Comparison of ENCODE assay signal across 8 cellular contexts in the genomic region with DNA sequence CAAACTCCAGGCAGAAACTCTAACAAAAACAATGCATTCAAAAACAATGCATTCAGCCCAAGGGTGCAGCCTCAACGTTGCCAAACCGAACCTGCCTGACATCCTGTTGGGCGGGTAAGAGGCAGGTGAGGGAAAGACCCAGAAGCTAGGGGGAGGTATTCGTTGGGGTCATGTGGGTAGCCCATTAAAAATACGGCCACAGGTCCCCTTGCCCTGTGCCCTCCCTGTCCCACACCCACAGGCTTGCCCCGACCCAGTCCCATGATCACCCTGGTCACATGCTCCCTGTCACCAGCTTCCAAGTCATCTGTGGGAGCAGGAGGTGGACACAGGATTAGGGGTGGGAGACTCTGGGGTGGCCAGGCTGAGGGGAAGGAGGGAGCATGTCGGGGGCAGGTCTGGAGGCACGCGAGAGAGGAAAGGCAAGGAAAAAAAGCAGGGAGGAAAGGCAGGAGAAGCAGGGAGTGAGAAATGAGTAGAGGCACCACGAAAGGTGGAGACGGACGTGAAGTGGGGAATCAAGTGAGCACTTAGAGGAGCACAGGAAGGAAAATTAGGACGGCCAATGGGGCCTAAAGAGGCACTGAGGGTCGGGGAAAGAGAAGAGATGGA. TPM values are rescaled to one million over a fixed set of nuclear protein-coding genes. Genes with fewer than 3 reads are reported as not detected.
DNase-seq lines count a peak whose midpoint lies in the region; ATAC-seq lines count a peak whose summit lies in the region.

No MANE protein-coding gene starts in this region.

- H3K4me3 ChIP-seq in MG63 (peak overlapping the region; percentile 56), iPS DF 6.9 (ENCODE audit: low read length) (peak overlapping the region; percentile 42; the same call in 1 of the 2 replicates), skeletal muscle tissue (ENCODE audit: low read length in 3 of 3) (peak overlapping the region; percentile 84 to 93 (median 91))

- no peaks in the 10 kb centered on the region for H3K36me3 ChIP-seq in MG63
- H3K36me3 ChIP-seq in iPS DF 6.9 (ENCODE audit: control insufficient read depth, insufficient read depth, low read length), result no peaks in the 10 kb centered on the region
- no peaks in the 10 kb centered on the region for H3K36me3 ChIP-seq in skeletal muscle tissue (ENCODE audit: control insufficient read depth in 3 of 3, insufficient read depth in 3 of 3, low read length in 3 of 3)

- 9 to 10% (median 9%) methylated on average over 14 of the region's 14 CpGs for WGBS in adipose tissue, 3 donors
- no CpG with 5 or more reads among the region's 14 CpGs for WGBS in iPS DF 6.9 (ENCODE audit: insufficient coverage, insufficient read length)

- no peaks in the 10 kb centered on the region for H3K27me3 ChIP-seq in MG63
- no peaks in the 10 kb centered on the region for H3K27me3 ChIP-seq in iPS DF 6.9 (ENCODE audit: control insufficient read depth, insufficient read depth, low read length)
- no peaks in the 10 kb centered on the region for H3K27me3 ChIP-seq in skeletal muscle tissue (ENCODE audit: control insufficient read depth in 3 of 3, insufficient read depth in 3 of 3, low read length in 3 of 3)

- ATAC-seq in HG03439 (IDR thresholded peaks at IDR 0.05; ENCODE audit: unreplicated experiment), result no peak

- peak; percentile 63 for DNase-seq in DMS53 (lab: John Stamatoyannopoulos, UW)
- no peak for DNase-seq in DMS53 treated with DMSO at 0.1 percent for 48 hours (lab: John Stamatoyannopoulos, UW; ENCODE audit: unreplicated experiment)
- DNase-seq in MG63, result no peak
- no peak for DNase-seq in iPS DF 6.9 (ENCODE audit: low read depth, low spot score)
- DNase-seq in T1000 (lab: John Stamatoyannopoulos, UW), result no peak

- H3K27ac ChIP-seq in adipose tissue (ENCODE audit: low read depth, low read length) (peak overlapping the region; percentile 48), iPS DF 6.9 (ENCODE audit: low read length) (no peak overlapping the region), skeletal muscle tissue (ENCODE audit: low read depth, low read length) (peak overlapping the region; percentile 100)

- H3K4me1 ChIP-seq in iPS DF 6.9 (ENCODE audit: control insufficient read depth, insufficient read depth, low read length) (peaks cover 6% of the 10 kb centered on the region), skeletal muscle tissue (ENCODE audit: control insufficient read depth in 3 of 3, insufficient read depth in 3 of 3, low read length in 3 of 3) (peaks cover 36 to 45% (median 42%) of the 10 kb centered on the region in 3 donors)

- peak overlapping the region; percentile 95 to 98 (median 97) for H3K9ac ChIP-seq in skeletal muscle tissue (ENCODE audit: low read depth in 1 of 3, low read length in 3 of 3)

- H3K9me3 ChIP-seq in MG63 (no peaks in the 10 kb centered on the region), iPS DF 6.9 (ENCODE audit: control insufficient read depth, insufficient read depth, low read length) (no peaks in the 10 kb centered on the region), skeletal muscle tissue (ENCODE audit: control insufficient read depth in 3 of 3, low read length in 3 of 3) (no peaks in the 10 kb centered on the region)

RNA-seq across cellular contexts. Expression of gene PLA2G6, which starts 0.7 kb away (rescaled TPM):
- total RNA-seq in MG63 (2014; rRNA removed; shearing (Covaris generic); ENCODE audit: low replicate concordance), result 2.7 and 3.1 TPM in 2 replicates
- polyA plus RNA-seq in adipose tissue, result 10 to 100 TPM; 25.3 to 69.9 (median 61.4) TPM
- total RNA-seq in skeletal muscle tissue, result 14.1 TPM

RNA-seq across cellular contexts. Expression of gene MAFF, which starts 20.8 kb away (rescaled TPM):
- total RNA-seq in MG63 (2014; rRNA removed; shearing (Covaris generic); ENCODE audit: low replicate concordance), result 15.8 and 22.0 TPM in 2 replicates
- 100 to 1,000 TPM in 2 of 3 donors, 1 to 10 TPM in 1; 6.3 to 168 (median 127) TPM for polyA plus RNA-seq in adipose tissue
- total RNA-seq in skeletal muscle tissue, result 4.2 TPM
